In the genomic region with DNA sequence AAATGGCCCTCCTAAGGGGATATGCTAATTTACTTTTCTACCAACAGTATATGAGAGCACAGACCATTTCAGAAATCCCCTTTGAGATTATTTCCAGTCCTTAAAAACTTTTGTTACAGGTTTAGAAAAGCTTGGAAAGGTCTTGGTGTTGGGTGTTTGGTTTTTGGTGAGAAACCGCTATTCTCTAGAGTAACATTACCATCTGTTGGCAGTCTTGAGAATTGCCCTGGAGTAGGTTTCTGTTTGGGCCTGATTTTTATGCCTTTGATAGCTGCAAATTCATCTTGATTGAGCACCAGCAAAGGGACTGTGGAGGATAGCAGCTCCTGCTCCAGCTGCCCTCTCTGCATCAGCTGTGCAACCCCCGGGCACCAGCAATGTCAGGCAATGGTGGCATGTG, we compare ENCODE assay signal across 12 cellular contexts. TPM values are rescaled to one million over a fixed set of nuclear protein-coding genes. Genes with fewer than 3 reads are reported as not detected.
DNase-seq lines count a peak whose midpoint lies in the region; ATAC-seq and TF ChIP-seq lines count a peak whose summit lies in the region.
"Had no signal": no experiment of that assay in that cellular context is flagged by ENCODE, and none has a peak within 500 bp of the region (broad histone marks: within the 10 kb centered on the region; RNA-seq: fewer than 3 reads in every experiment).

No MANE protein-coding gene starts in this region.

- H3K27ac Mint-ChIP-seq in endodermal cell = no peak overlapping the region
- no peak overlapping the region for H3K27ac Mint-ChIP-seq in progenitor cell of endocrine pancreas
- H3K27ac Mint-ChIP-seq: activated naive CD8-positive, alpha-beta T cell treated with anti-CD3 and anti-CD28 coated beads, Interleukin-2, amount 10 ng/mL, durations not matched to agents 7 days and 5 days had no signal

- H3K9me3 Mint-ChIP-seq in endodermal cell = no peaks in the 10 kb centered on the region
- H3K9me3 Mint-ChIP-seq in progenitor cell of endocrine pancreas (ENCODE audit: low read depth) = no peaks in the 10 kb centered on the region
- H3K9me3 Mint-ChIP-seq: activated naive CD8-positive, alpha-beta T cell treated with anti-CD3 and anti-CD28 coated beads, Interleukin-2, amount 10 ng/mL, durations not matched to agents 7 days and 5 days had no signal

- no peaks in the 10 kb centered on the region for H3K4me1 ChIP-seq in GM23248 (ENCODE audit: insufficient read depth)
- H3K4me1 ChIP-seq in endodermal cell (ENCODE audit: control insufficient read depth, insufficient read depth, low read length) = peaks cover 12% of the 10 kb centered on the region

- TF ChIP-seq CTCF in endodermal cell (conservative IDR thresholded peaks at IDR 0.05) = peak; percentile 61
- TF ChIP-seq CTCF in progenitor cell of endocrine pancreas (IDR thresholded peaks at IDR 0.05; ENCODE audit: unreplicated experiment) = peak; percentile 8

- DNase-seq in GM23248 (peak; percentile 29), NCI-H2171 treated with DMSO at 0.1 percent for 48 hours (lab: John Stamatoyannopoulos, UW) (peak; percentile 25), endodermal cell (no peak), progenitor cell of endocrine pancreas (ENCODE audit: low spot score, unreplicated experiment) (no peak), RKO (ENCODE audit: low spot score) (no peak)
- DNase-seq: activated naive CD8-positive, alpha-beta T cell treated with anti-CD3 and anti-CD28 coated beads, Interleukin-2, amount 10 ng/mL, durations not matched to agents 7 days and 5 days; heart right ventricle; NCI-H774; occipital lobe had no signal

- ATAC-seq in GM21381 (IDR thresholded peaks at IDR 0.05; ENCODE audit: unreplicated experiment) = no peak
- ATAC-seq in HG03342 (IDR thresholded peaks at IDR 0.05; ENCODE audit: unreplicated experiment) = no peak
- ATAC-seq: heart right ventricle had no signal

- H3K36me3 Mint-ChIP-seq in endodermal cell (ENCODE audit: low read depth) (peaks cover 33% of the 10 kb centered on the region), progenitor cell of endocrine pancreas (ENCODE audit: insufficient read depth) (peaks cover 6% of the 10 kb centered on the region)

- no peak overlapping the region for H3K4me3 Mint-ChIP-seq in endodermal cell
- no peak overlapping the region for H3K4me3 Mint-ChIP-seq in progenitor cell of endocrine pancreas (ENCODE audit: low read depth)
- H3K4me3 Mint-ChIP-seq: activated naive CD8-positive, alpha-beta T cell treated with anti-CD3 and anti-CD28 coated beads, Interleukin-2, amount 10 ng/mL, durations not matched to agents 7 days and 5 days had no signal

- H3K9me3 ChIP-seq in GM23248 (ENCODE audit: low read depth) (no peaks in the 10 kb centered on the region), endodermal cell (ENCODE audit: control insufficient read depth, low read length) (no peaks in the 10 kb centered on the region)
- H3K9me3 ChIP-seq: heart right ventricle, tibial nerve had no signal

- H3K27ac ChIP-seq in GM23248 = no peak overlapping the region
- no peak overlapping the region for H3K27ac ChIP-seq in endodermal cell (ENCODE audit: low read depth, low read length)
- H3K27ac ChIP-seq: heart right ventricle, tibial nerve had no signal

- no peaks in the 10 kb centered on the region for H3K27me3 ChIP-seq in GM23248 (replicated peaks; ENCODE audit: insufficient read depth)
- no peaks in the 10 kb centered on the region for H3K27me3 ChIP-seq in endodermal cell (ENCODE audit: control insufficient read depth, insufficient read depth, low read length, poor library complexity, severe bottlenecking)
- H3K27me3 ChIP-seq: heart right ventricle, tibial nerve had no signal

- no peaks in the 10 kb centered on the region for H3K9me2 ChIP-seq in GM23248 (ENCODE audit: insufficient read depth)

- peaks cover 41% of the 10 kb centered on the region for H3K79me2 ChIP-seq in GM23248 (ENCODE audit: insufficient read depth)

- no peak overlapping the region for H3K9ac ChIP-seq in GM23248
- no peak overlapping the region for H3K9ac ChIP-seq in endodermal cell (ENCODE audit: extremely low read depth, low read length, poor library complexity, severe bottlenecking)

- H3K27me3 Mint-ChIP-seq in endodermal cell (ENCODE audit: insufficient read depth) (no peaks in the 10 kb centered on the region), progenitor cell of endocrine pancreas (no peaks in the 10 kb centered on the region)
- H3K27me3 Mint-ChIP-seq: activated naive CD8-positive, alpha-beta T cell treated with anti-CD3 and anti-CD28 coated beads, Interleukin-2, amount 10 ng/mL, durations not matched to agents 7 days and 5 days had no signal

- H3K36me3 ChIP-seq in GM23248 (ENCODE audit: low read depth) = peaks cover 10% of the 10 kb centered on the region; the same call in 1 of the 2 replicates
- H3K36me3 ChIP-seq in endodermal cell (ENCODE audit: control insufficient read depth, insufficient read depth, low read length) = peaks cover 36% of the 10 kb centered on the region

- no peak overlapping the region for H3K4me3 ChIP-seq in GM23248
- no peak overlapping the region for H3K4me3 ChIP-seq in endodermal cell (ENCODE audit: low read length)
- H3K4me3 ChIP-seq: heart right ventricle, tibial nerve had no signal

- H3K4me1 Mint-ChIP-seq in endodermal cell (peaks cover 26% of the 10 kb centered on the region), progenitor cell of endocrine pancreas (ENCODE audit: low read depth) (peaks cover 13% of the 10 kb centered on the region)

- 90 to 93% methylated on average over 2 of the region's 2 CpGs for WGBS in GM23248 (ENCODE audit: low coverage in 1 of 2, low lambda C conversion rate in 2 of 2, missing lambda C conversion rate in 2 of 2), 2 experiments
- 93 to 94% methylated on average over 2 of the region's 2 CpGs for WGBS in endodermal cell (ENCODE audit: insufficient coverage in 1 of 2, insufficient read length in 1 of 2), 2 experiments

- in situ Hi-C loops in GM23248 (cut with MboI) = no loop called here

- H4K20me1 ChIP-seq in GM23248 (ENCODE audit: insufficient read depth) = no peaks in the 10 kb centered on the region

- H2AFZ ChIP-seq in GM23248 = no peak overlapping the region

- no peak overlapping the region for H3K4me2 ChIP-seq in GM23248 (ENCODE audit: unreplicated experiment)

- H3F3A ChIP-seq in GM23248 (ENCODE audit: insufficient read depth) = no peaks in the 10 kb centered on the region

RNA-seq across cellular contexts. Expression of a gene that starts 8.0 kb away (rescaled TPM):
- 7.6 and 12.5 TPM in 2 replicates for total RNA-seq in GM23248 (2014; rRNA removed; shearing (Covaris generic))
- 14.3 and 17.6 TPM in 2 replicates for polyA plus RNA-seq in GM23248 (2016; fragmentation: Nextera tagmentation; extraction: Ambion mirVana)
- total RNA-seq in endodermal cell (10 to 100 TPM; 20.6 to 29.4 TPM), progenitor cell of endocrine pancreas (21.1 TPM in 2 replicates)
- polyA plus RNA-seq in endodermal cell (2013, experiment 1 of 2) = 20.2 TPM
- 21.4 TPM for polyA plus RNA-seq in endodermal cell (2013, experiment 2 of 2)

RNA-seq across cellular contexts. Expression of a gene that starts 8.3 kb away (rescaled TPM):
- 1.1 and 1.6 TPM in 2 replicates for total RNA-seq in GM23248 (2014; rRNA removed; shearing (Covaris generic))
- 0.95 and 0.99 TPM in 2 replicates for polyA plus RNA-seq in GM23248 (2016; fragmentation: Nextera tagmentation; extraction: Ambion mirVana)
- total RNA-seq in endodermal cell (10 to 100 TPM in 1 of 2 donors, 1 to 10 TPM in 1; 7.7 to 10.6 TPM), progenitor cell of endocrine pancreas (9.1 and 10.0 TPM in 2 replicates)
- 7.7 TPM for polyA plus RNA-seq in endodermal cell (2013, experiment 1 of 2)
- polyA plus RNA-seq in endodermal cell (2013, experiment 2 of 2) = 8.1 TPM

RNA-seq across cellular contexts. Expression of a gene that starts 39.3 kb away (rescaled TPM):
- 0.13 and 1.1 TPM in 2 replicates for total RNA-seq in GM23248 (2014; rRNA removed; shearing (Covaris generic))
- polyA plus RNA-seq in GM23248 (2016; fragmentation: Nextera tagmentation; extraction: Ambion mirVana) = 0.72 and 0.73 TPM in 2 replicates
- 10 to 100 TPM; 56.7 to 58.8 TPM for total RNA-seq in endodermal cell
- polyA plus RNA-seq in endodermal cell (2013, experiment 1 of 2) = 10.2 TPM
- polyA plus RNA-seq in endodermal cell (2013, experiment 2 of 2) = 10.9 TPM
- 8.8 and 9.2 TPM in 2 replicates for total RNA-seq in progenitor cell of endocrine pancreas

Comparison
In these comparisons a context has a peak if more than half of its experiments do, and no peak if none do; other contexts are left out.
1. DNase-seq: peak in GM23248 (single experiment) and NCI-H2171 treated with DMSO at 0.1 percent for 48 hours (single experiment); none in endodermal cell (single experiment), progenitor cell of endocrine pancreas (single experiment) and RKO (single experiment).